Comparison of ENCODE assay signal across 1 cellular context in genomic region chr19:3565177-3565576, GRCh38.
TF ChIP-seq lines count a peak whose summit lies in the region.

No MANE protein-coding gene starts in this region.

TF ChIP-seq in K562, 482 proteins besides CTCF, POLR2A, EP300 and RAD21 (continued from another document and continues in another):
- no peak for TF ChIP-seq ZNF740 (CRISPR knock-in tag; IDR thresholded peaks at IDR 0.05)
- no peak for TF ChIP-seq ZNF740 (tag; IDR thresholded peaks at IDR 0.05)
- TF ChIP-seq ELF2 (CRISPR knock-in tag; IDR thresholded peaks at IDR 0.05) = no peak
- TF ChIP-seq ELF1 (tag; IDR thresholded peaks at IDR 0.05) = no peak
- TF ChIP-seq ATF6 (CRISPR knock-in tag; IDR thresholded peaks at IDR 0.05) = no peak
- TF ChIP-seq ZNF551 (CRISPR knock-in tag; IDR thresholded peaks at IDR 0.05) = no peak
- TF ChIP-seq RBFOX2 (IDR thresholded peaks at IDR 0.05; ENCODE audit: low read depth, low read length) = 0 out of 2 replicates have a peak, but pooled peaks have one; percentile 17
- no peak for TF ChIP-seq CXXC5 (CRISPR knock-in tag; IDR thresholded peaks at IDR 0.05)
- TF ChIP-seq CHD2 (IDR thresholded peaks at IDR 0.05; ENCODE audit: low read depth, low read length) = no peak
- TF ChIP-seq ZBTB1 (CRISPR knock-in tag; IDR thresholded peaks at IDR 0.05; ENCODE audit: borderline replicate concordance, low read depth) = no peak
- no peak for TF ChIP-seq LARP7 (IDR thresholded peaks at IDR 0.05)
- TF ChIP-seq ZBTB11 (CRISPR knock-in tag; IDR thresholded peaks at IDR 0.05) = no peak
- no peak for TF ChIP-seq ZNF197 (CRISPR knock-in tag; IDR thresholded peaks at IDR 0.05; ENCODE audit: low read depth)
- no peak for TF ChIP-seq NR3C1 (CRISPR knock-in tag; IDR thresholded peaks at IDR 0.05)
- no peak for TF ChIP-seq CREM (IDR thresholded peaks at IDR 0.05; ENCODE audit: low read depth)
- no peak for TF ChIP-seq MAFG (tag; conservative IDR thresholded peaks at IDR 0.05)
- TF ChIP-seq OTX1 (CRISPR knock-in tag; IDR thresholded peaks at IDR 0.05) = no peak
- no peak for TF ChIP-seq KDM4B (IDR thresholded peaks at IDR 0.05; ENCODE audit: borderline replicate concordance in 2 of 2, low read depth in 1 of 2)
- no peak for TF ChIP-seq RFX1 (IDR thresholded peaks at IDR 0.05)
- no peak for TF ChIP-seq RBM39 (optimal IDR thresholded peaks at IDR 0.05; ENCODE audit: low read depth, low read length)
- TF ChIP-seq BHLHE40 (IDR thresholded peaks at IDR 0.05; ENCODE audit: low read length) = 0 out of 2 replicates have a peak, but pooled peaks have one; percentile 16
- no peak for TF ChIP-seq CHD1 (IDR thresholded peaks at IDR 0.05; ENCODE audit: low read length)
- TF ChIP-seq ZNF408 (CRISPR knock-in tag; IDR thresholded peaks at IDR 0.05; ENCODE audit: low read depth) = no peak
- TF ChIP-seq ZBTB7A (IDR thresholded peaks at IDR 0.05; ENCODE audit: borderline replicate concordance, control insufficient read depth, low read depth, low read length) = no peak; the same call in 1 of the 2 replicates
- no peak for TF ChIP-seq ZBTB8A (IDR thresholded peaks at IDR 0.05; ENCODE audit: partially characterized antibody)
- TF ChIP-seq CHD4 (IDR thresholded peaks at IDR 0.05; ENCODE audit: insufficient read depth, insufficient replicate concordance, low read depth, low read length, poor library complexity, severe bottlenecking) = no peak
- no peak for TF ChIP-seq HMBOX1 (IDR thresholded peaks at IDR 0.05)
- no peak for TF ChIP-seq SIRT6 (IDR thresholded peaks at IDR 0.05; ENCODE audit: low read depth, low read length)
- no peak for TF ChIP-seq NFRKB (IDR thresholded peaks at IDR 0.05; ENCODE audit: low read depth)
- no peak for TF ChIP-seq USF2 (CRISPR knock-in tag; IDR thresholded peaks at IDR 0.05)
- TF ChIP-seq ZNF589 (CRISPR knock-in tag; IDR thresholded peaks at IDR 0.05; ENCODE audit: low read depth) = no peak; the same call in 1 of the 2 replicates
- no peak for TF ChIP-seq RBM14 (IDR thresholded peaks at IDR 0.05; ENCODE audit: borderline replicate concordance, insufficient read depth, low read depth, low read length)
- no peak for TF ChIP-seq ZNF583 (CRISPR knock-in tag; IDR thresholded peaks at IDR 0.05)
- no peak for TF ChIP-seq FOXP1 (CRISPR knock-in tag; IDR thresholded peaks at IDR 0.05)
- TF ChIP-seq ZNF174 (CRISPR knock-in tag; IDR thresholded peaks at IDR 0.05) = no peak
- TF ChIP-seq FOXM1 (IDR thresholded peaks at IDR 0.05; ENCODE audit: low read depth) = no peak
- TF ChIP-seq FOXM1 (CRISPR knock-in tag; IDR thresholded peaks at IDR 0.05; ENCODE audit: low read depth) = no peak
- TF ChIP-seq SMAD4 (CRISPR knock-in tag; conservative IDR thresholded peaks at IDR 0.05) = no peak
- no peak for TF ChIP-seq GTF3C2 (IDR thresholded peaks at IDR 0.05; ENCODE audit: borderline replicate concordance, extremely low read depth, insufficient read length)
- no peak for TF ChIP-seq ETV5 (CRISPR knock-in tag; IDR thresholded peaks at IDR 0.05; ENCODE audit: low read depth)
- TF ChIP-seq BRF1 (IDR thresholded peaks at IDR 0.05; ENCODE audit: borderline replicate concordance, extremely low read depth, insufficient read length) = no peak
- no peak for TF ChIP-seq HBP1 (CRISPR knock-in tag; IDR thresholded peaks at IDR 0.05)
- TF ChIP-seq MTA2 (IDR thresholded peaks at IDR 0.05; ENCODE audit: low read depth) = no peak
- no peak for TF ChIP-seq NR2C2 (CRISPR knock-in tag; IDR thresholded peaks at IDR 0.05)
- TF ChIP-seq NR2C2 (tag; IDR thresholded peaks at IDR 0.05) = no peak
- TF ChIP-seq KDM5B (IDR thresholded peaks at IDR 0.05; ENCODE audit: insufficient replicate concordance, low read depth, low read length) = no peak
- no peak for TF ChIP-seq POLR3A (IDR thresholded peaks at IDR 0.05; ENCODE audit: borderline replicate concordance, extremely low read depth, insufficient read depth, insufficient read length)
- TF ChIP-seq CHAMP1 (IDR thresholded peaks at IDR 0.05) = no peak
- peak; percentile 58 for TF ChIP-seq MEIS2 (IDR thresholded peaks at IDR 0.05; ENCODE audit: partially characterized antibody)
- TF ChIP-seq ZNF431 (CRISPR knock-in tag; IDR thresholded peaks at IDR 0.05) = no peak
